In genomic region chr13:94411747-94412146, GRCh38 we compare ENCODE assay signal across 24 cellular contexts.
"Had no signal": no experiment of that assay in that cellular context is flagged by ENCODE, and none has a peak within 500 bp of the region (broad histone marks: within the 10 kb centered on the region; RNA-seq: fewer than 3 reads in every experiment).

No MANE protein-coding gene starts in this region.

- H3K4me3 Mint-ChIP-seq: activated CD4-positive, alpha-beta T cell treated with anti-CD3 and anti-CD28 coated beads, Interleukin-2, amount 10 ng/mL, durations not matched to agents 7 days and 5 days; activated naive CD4-positive, alpha-beta T cell treated with anti-CD3 and anti-CD28 coated beads, Interleukin-2, amount 50 U/mL, for 24 hours; effector memory CD8-positive, alpha-beta T cell; mesothelial cell of epicardium; natural killer cell; stimulated activated naive B cell treated with anti-CD40 and anti-IgM and Interleukin-4, amounts not matched to agents 10 μg/mL and 1 μg/mL and 100 μg/mL, for 72 hours; T-helper 1 cell treated with Interleukin-12 subunit alpha and Interleukin-12 subunit beta and Interleukin-4 antibody, amounts not matched to agents 30 μg/mL and 1 μg/mL, for 36 hours had no signal

- H3K4me3 ChIP-seq: breast epithelium, colonic mucosa, dorsolateral prefrontal cortex, esophagus muscularis mucosa, gastrocnemius medialis, ovary, prostate gland, upper lobe of left lung had no signal

- H3K4me1 Mint-ChIP-seq: activated CD4-positive, alpha-beta T cell treated with anti-CD3 and anti-CD28 coated beads, Interleukin-2, amount 10 ng/mL, durations not matched to agents 7 days and 5 days; natural killer cell; stimulated activated naive B cell treated with anti-CD40 and anti-IgM and Interleukin-4, amounts not matched to agents 10 μg/mL and 1 μg/mL and 100 μg/mL, for 72 hours had no signal

- ATAC-seq: effector memory CD8-positive, alpha-beta T cell; gastrocnemius medialis; left ventricle myocardium superior; natural killer cell; stimulated activated naive B cell treated with anti-CD40 and anti-IgM and Interleukin-4, amounts not matched to agents 10 μg/mL and 1 μg/mL and 100 μg/mL, for 72 hours had no signal

- H3K27ac ChIP-seq: breast epithelium, colonic mucosa, dorsolateral prefrontal cortex, esophagus muscularis mucosa, gastrocnemius medialis, ovary, prostate gland, upper lobe of left lung had no signal

- H3K36me3 ChIP-seq: breast epithelium, colonic mucosa, esophagus muscularis mucosa, gastrocnemius medialis, ovary, prostate gland, upper lobe of left lung had no signal

- H3K9me3 Mint-ChIP-seq: activated naive CD4-positive, alpha-beta T cell treated with anti-CD3 and anti-CD28 coated beads, Interleukin-2, amount 50 U/mL, for 24 hours; effector memory CD8-positive, alpha-beta T cell; natural killer cell had no signal

- H3K36me3 Mint-ChIP-seq: natural killer cell; stimulated activated naive B cell treated with anti-CD40 and anti-IgM and Interleukin-4, amounts not matched to agents 10 μg/mL and 1 μg/mL and 100 μg/mL, for 72 hours had no signal

- H3K27ac Mint-ChIP-seq: activated CD4-positive, alpha-beta T cell treated with anti-CD3 and anti-CD28 coated beads, Interleukin-2, amount 10 ng/mL, durations not matched to agents 7 days and 5 days; effector memory CD8-positive, alpha-beta T cell; mesothelial cell of epicardium; natural killer cell; stimulated activated naive B cell treated with anti-CD40 and anti-IgM and Interleukin-4, amounts not matched to agents 10 μg/mL and 1 μg/mL and 100 μg/mL, for 72 hours; T-helper 1 cell treated with Interleukin-12 subunit alpha and Interleukin-12 subunit beta and Interleukin-4 antibody, amounts not matched to agents 30 μg/mL and 1 μg/mL, for 36 hours had no signal

- H3K27me3 ChIP-seq: colonic mucosa, ovary, upper lobe of left lung had no signal

- DNase-seq: activated CD4-positive, alpha-beta T cell treated with anti-CD3 and anti-CD28 coated beads, Interleukin-2, amount 10 ng/mL, durations not matched to agents 7 days and 5 days; activated CD4-positive, CD25-positive, alpha-beta regulatory T cell; activated effector memory CD4-positive, alpha-beta T cell treated with Interleukin-2 at 50 U/mL for 16 hours; amniotic stem cell; colonic mucosa; dorsolateral prefrontal cortex; effector memory CD8-positive, alpha-beta T cell; gastrocnemius medialis; head of caudate nucleus; hypothalamus; left ventricle myocardium superior; mammary epithelial cell; natural killer cell; ovary; SHP77; stimulated activated naive B cell treated with anti-CD40 and anti-IgM and Interleukin-4, amounts not matched to agents 10 μg/mL and 1 μg/mL and 100 μg/mL, for 72 hours; T1000 had no signal

- H3K4me1 ChIP-seq: breast epithelium, colonic mucosa, prostate gland, upper lobe of left lung had no signal
